In the genomic region with DNA sequence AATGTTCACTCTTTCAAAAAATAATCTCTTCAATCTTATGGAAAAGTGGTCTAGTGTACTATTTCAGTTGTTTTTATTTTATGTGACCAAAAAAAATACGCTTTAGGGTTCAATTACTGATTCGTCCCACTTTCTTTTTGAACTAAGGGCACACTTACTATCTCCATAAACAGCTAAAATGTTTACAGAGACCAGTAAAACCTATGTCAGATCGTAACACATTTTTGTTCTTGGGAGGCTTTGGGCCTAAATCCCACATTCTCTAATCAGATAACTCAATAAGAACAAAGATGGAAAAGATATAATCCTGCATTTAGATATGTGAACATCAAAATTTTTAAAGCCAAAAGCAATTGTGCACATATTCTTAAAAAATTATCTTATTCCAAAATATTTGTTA, we compare ENCODE assay signal across 8 cellular contexts. TPM values are rescaled to one million over a fixed set of nuclear protein-coding genes. Genes with fewer than 3 reads are reported as not detected.
DNase-seq lines count a peak whose midpoint lies in the region; ATAC-seq, FAIRE-seq and TF ChIP-seq lines count a peak whose summit lies in the region.

No MANE protein-coding gene starts in this region.

- 4 to 6% methylated on average over 2 to 3 of the region's 3 CpGs for WGBS in gastroesophageal sphincter (ENCODE audit: low coverage in 1 of 2), 2 donors

- H3K27me3 Mint-ChIP-seq in stimulated activated naive CD8-positive, alpha-beta T cell treated with anti-CD3 and anti-CD28 coated beads, Interleukin-15, amount 100 ng/mL, for 72 hours = no peaks in the 10 kb centered on the region

- no peak for TF ChIP-seq CTCF in gastroesophageal sphincter (IDR thresholded peaks at IDR 0.05)

- H3K36me3 ChIP-seq in SJCRH30 = 0 out of 2 replicates have a peak, but pooled peaks cover 5% of the 10 kb centered on the region
- no peaks in the 10 kb centered on the region for H3K36me3 ChIP-seq in gastroesophageal sphincter

- H3K4me3 ChIP-seq in SJCRH30 (peak overlapping the region; percentile 74), gastroesophageal sphincter (peak overlapping the region; percentile 56 to 99)

- peak overlapping the region; percentile 96 to 97 for H3K27ac Mint-ChIP-seq in stimulated activated naive CD8-positive, alpha-beta T cell treated with anti-CD3 and anti-CD28 coated beads, Interleukin-15, amount 100 ng/mL, for 72 hours

- H3K9me3 ChIP-seq in SJCRH30 (replicated peaks) (no peaks in the 10 kb centered on the region), gastroesophageal sphincter (no peaks in the 10 kb centered on the region)

- no peak for ATAC-seq in gastroesophageal sphincter
- no peak for ATAC-seq in stimulated activated naive CD8-positive, alpha-beta T cell treated with anti-CD3 and anti-CD28 coated beads, Interleukin-15, amount 100 ng/mL, for 72 hours

- no peaks in the 10 kb centered on the region for H3K27me3 ChIP-seq in SJCRH30
- H3K27me3 ChIP-seq in gastroesophageal sphincter = no peaks in the 10 kb centered on the region

- peak overlapping the region in 1 of 2 donors; percentile 77 for H3K4me3 Mint-ChIP-seq in stimulated activated naive CD8-positive, alpha-beta T cell treated with anti-CD3 and anti-CD28 coated beads, Interleukin-15, amount 100 ng/mL, for 72 hours

- H3K9me3 Mint-ChIP-seq in stimulated activated naive CD8-positive, alpha-beta T cell treated with anti-CD3 and anti-CD28 coated beads, Interleukin-15, amount 100 ng/mL, for 72 hours = no peaks in the 10 kb centered on the region

- FAIRE-seq in GM12892 (lab: Jason Lieb, UNC) = no peak

- H3K4me1 ChIP-seq in SJCRH30 (peaks cover 2% of the 10 kb centered on the region; the same call in 1 of the 2 replicates), gastroesophageal sphincter (peaks cover 0 to 59% (median 16%) of the 10 kb centered on the region in 3 donors)

- H3K27ac ChIP-seq in SJCRH30 = peak overlapping the region; percentile 61; the same call in 1 of the 2 replicates
- peak overlapping the region; percentile 73 to 98 (median 86) for H3K27ac ChIP-seq in gastroesophageal sphincter

- peaks cover 34% of the 10 kb centered on the region for H3K4me1 Mint-ChIP-seq in stimulated activated naive CD8-positive, alpha-beta T cell treated with anti-CD3 and anti-CD28 coated beads, Interleukin-15, amount 100 ng/mL, for 72 hours

- TF ChIP-seq EP300 in gastroesophageal sphincter (IDR thresholded peaks at IDR 0.05) = no peak

- no peak for TF ChIP-seq POLR2A in gastroesophageal sphincter (IDR thresholded peaks at IDR 0.05)
- TF ChIP-seq POLR2A in GM12892 (IDR thresholded peaks at IDR 0.05; ENCODE audit: low read depth, low read length) = no peak

- DNase-seq in NCI-H1092 treated with DMSO at 0.1 percent for 48 hours (lab: John Stamatoyannopoulos, UW) (peak; percentile 9), NCI-H1092 (lab: John Stamatoyannopoulos, UW) (no peak), SJCRH30 (no peak), MV-4-11 (lab: John Stamatoyannopoulos, UW) (no peak), GM03348 (ENCODE audit: low spot score) (no peak), GM12892 (ENCODE audit: insufficient read length) (no peak)
- DNase-seq in stimulated activated naive CD8-positive, alpha-beta T cell treated with anti-CD3 and anti-CD28 coated beads, Interleukin-15, amount 100 ng/mL, for 72 hours = no peak

RNA-seq across cellular contexts. Expression of a gene that starts 29.8 kb away (rescaled TPM):
- total RNA-seq in SJCRH30 (2014; rRNA removed; shearing (Covaris generic)) = 22.5 and 29.6 TPM in 2 replicates
- 10 to 100 TPM; 24.1 to 61.3 (median 32.3) TPM for total RNA-seq in gastroesophageal sphincter
- 19.4 TPM for polyA plus RNA-seq in GM12892 (2012; ENCODE audit: missing spikeins)
